In genomic region chr7:110386006-110386405, GRCh38 we compare ENCODE assay signal across 24 cellular contexts.
"Had no signal": no experiment of that assay in that cellular context is flagged by ENCODE, and none has a peak within 500 bp of the region (broad histone marks: within the 10 kb centered on the region; RNA-seq: fewer than 3 reads in every experiment).

No MANE protein-coding gene starts in this region.

- FAIRE-seq: islet of Langerhans had no signal

- H3K4me1 Mint-ChIP-seq: activated B cell treated with CpG ODN at 0.5 μM for 24 hours; activated CD4-positive, alpha-beta memory T cell treated with anti-CD3 and anti-CD28 coated beads, Interleukin-2, amount 10 ng/mL, durations not matched to agents 7 days and 5 days; activated CD8-positive, alpha-beta memory T cell treated with anti-CD3 and anti-CD28 coated beads, Interleukin-2, amount 10 ng/mL, durations not matched to agents 7 days and 5 days; central memory CD8-positive, alpha-beta T cell; naive B cell; T-cell had no signal

- H3K36me3 Mint-ChIP-seq: activated CD8-positive, alpha-beta memory T cell treated with anti-CD3 and anti-CD28 coated beads, Interleukin-2, amount 10 ng/mL, durations not matched to agents 7 days and 5 days; activated naive CD8-positive, alpha-beta T cell treated with anti-CD3 and anti-CD28 coated beads, Interleukin-2, amount 10 ng/mL, durations not matched to agents 7 days and 5 days; brain; naive B cell; T-cell had no signal

- H3K27me3 ChIP-seq: esophagus squamous epithelium, left lung, tibial artery had no signal

- H3K4me1 ChIP-seq: esophagus squamous epithelium, left lung, tibial artery had no signal

- H3K27ac Mint-ChIP-seq: activated B cell treated with CpG ODN at 0.5 μM for 24 hours; activated CD4-positive, alpha-beta memory T cell treated with anti-CD3 and anti-CD28 coated beads, Interleukin-2, amount 10 ng/mL, durations not matched to agents 7 days and 5 days; activated CD8-positive, alpha-beta memory T cell treated with anti-CD3 and anti-CD28 coated beads, Interleukin-2, amount 10 ng/mL, durations not matched to agents 7 days and 5 days; activated naive CD8-positive, alpha-beta T cell treated with anti-CD3 and anti-CD28 coated beads, Interleukin-2, amount 10 ng/mL, durations not matched to agents 7 days and 5 days; progenitor cell of endocrine pancreas; T-cell had no signal

- H3K27ac ChIP-seq: coronary artery, esophagus squamous epithelium, left lung, tibial artery had no signal

- H3K36me3 ChIP-seq: esophagus squamous epithelium, left lung, tibial artery had no signal

- H3K27me3 Mint-ChIP-seq: activated B cell treated with CpG ODN at 0.5 μM for 24 hours; activated CD4-positive, alpha-beta memory T cell treated with anti-CD3 and anti-CD28 coated beads, Interleukin-2, amount 10 ng/mL, durations not matched to agents 7 days and 5 days; activated CD8-positive, alpha-beta memory T cell treated with anti-CD3 and anti-CD28 coated beads, Interleukin-2, amount 10 ng/mL, durations not matched to agents 7 days and 5 days; activated naive CD8-positive, alpha-beta T cell treated with anti-CD3 and anti-CD28 coated beads, Interleukin-2, amount 10 ng/mL, durations not matched to agents 7 days and 5 days; central memory CD8-positive, alpha-beta T cell; naive B cell; progenitor cell of endocrine pancreas; T-cell had no signal

- H3K9me3 ChIP-seq: esophagus squamous epithelium, left lung, mucosa of descending colon, tibial artery had no signal

- H3K4me3 Mint-ChIP-seq: activated B cell treated with CpG ODN at 0.5 μM for 24 hours; activated CD4-positive, alpha-beta memory T cell treated with anti-CD3 and anti-CD28 coated beads, Interleukin-2, amount 10 ng/mL, durations not matched to agents 7 days and 5 days; activated CD8-positive, alpha-beta memory T cell treated with anti-CD3 and anti-CD28 coated beads, Interleukin-2, amount 10 ng/mL, durations not matched to agents 7 days and 5 days; activated naive CD8-positive, alpha-beta T cell treated with anti-CD3 and anti-CD28 coated beads, Interleukin-2, amount 10 ng/mL, durations not matched to agents 7 days and 5 days; brain; central memory CD8-positive, alpha-beta T cell; naive B cell; neural crest cell; T-cell had no signal

- DNase-seq: activated B cell treated with CpG ODN at 0.5 μM for 24 hours; activated CD4-positive, alpha-beta memory T cell treated with anti-CD3 and anti-CD28 coated beads, Interleukin-2, amount 10 ng/mL, durations not matched to agents 7 days and 5 days; activated CD4-positive, alpha-beta T cell treated with anti-CD3 and anti-CD28 coated beads for 48 hours; activated CD8-positive, alpha-beta memory T cell treated with anti-CD3 and anti-CD28 coated beads, Interleukin-2, amount 10 ng/mL, durations not matched to agents 7 days and 5 days; activated naive CD4-positive, alpha-beta T cell; activated naive CD8-positive, alpha-beta T cell treated with anti-CD3 and anti-CD28 coated beads, Interleukin-2, amount 10 ng/mL, durations not matched to agents 7 days and 5 days; esophagus squamous epithelium; hippocampal formation; left lung; mesenchymal stem cell; mucosa of descending colon; naive B cell; right cardiac atrium; stimulated activated CD4-positive, alpha-beta T cell treated with anti-CD3 and anti-CD28 coated beads, Interleukin-2, amount 100 ng/mL, for 24 hours; stimulated activated naive CD4-positive, alpha-beta T cell treated with Interleukin-2 at 50 U/mL for 16 hours; substantia nigra; T-cell; tibial artery had no signal

- H3K4me3 ChIP-seq: coronary artery, esophagus squamous epithelium, left lung, mucosa of descending colon, tibial artery had no signal

- H3K9me3 Mint-ChIP-seq: activated B cell treated with CpG ODN at 0.5 μM for 24 hours; activated CD4-positive, alpha-beta memory T cell treated with anti-CD3 and anti-CD28 coated beads, Interleukin-2, amount 10 ng/mL, durations not matched to agents 7 days and 5 days; activated naive CD8-positive, alpha-beta T cell treated with anti-CD3 and anti-CD28 coated beads, Interleukin-2, amount 10 ng/mL, durations not matched to agents 7 days and 5 days; neural crest cell; T-cell had no signal
